In genomic region chr9:87701931-87702421, GRCh38 we compare ENCODE assay signal across 21 cellular contexts. TPM values are rescaled to one million over a fixed set of nuclear protein-coding genes. Genes with fewer than 3 reads are reported as not detected.
DNase-seq lines count a peak whose midpoint lies in the region; ATAC-seq and TF ChIP-seq lines count a peak whose summit lies in the region.
"Had no signal": no experiment of that assay in that cellular context is flagged by ENCODE, and none has a peak within 500 bp of the region (broad histone marks: within the 10 kb centered on the region; RNA-seq: fewer than 3 reads in every experiment).

No MANE protein-coding gene starts in this region.

- peak; percentile 16 for ATAC-seq in activated T-helper 17 cell treated with anti-CD3 and anti-CD28 coated beads, Interleukin-2, amount 50 U/mL, for 72 hours (replicated peaks)
- ATAC-seq in GM21825 (IDR thresholded peaks at IDR 0.05; ENCODE audit: unreplicated experiment): no peak
- ATAC-seq: left cardiac atrium, pancreas had no signal

- H3K4me3 ChIP-seq in retinal pigment epithelial cell (ENCODE audit: low read length) (no peak overlapping the region), foreskin fibroblast (ENCODE audit: low read depth in 1 of 2, low read length in 2 of 2) (no peak overlapping the region)
- H3K4me3 ChIP-seq: breast epithelium, pancreas had no signal

- no peaks in the 10 kb centered on the region for H3K36me3 Mint-ChIP-seq in HFFc6 (ENCODE audit: low read depth)
- H3K36me3 Mint-ChIP-seq in activated T-helper 17 cell treated with anti-CD3 and anti-CD28 coated beads, Interleukin-2, amount 50 U/mL, for 72 hours (ENCODE audit: low read depth): no peaks in the 10 kb centered on the region
- H3K36me3 Mint-ChIP-seq: activated naive CD4-positive, alpha-beta T cell treated with anti-CD3 and anti-CD28 coated beads, Interleukin-2, amount 50 U/mL, for 24 hours had no signal

- H3K27me3 Mint-ChIP-seq in HFFc6 (ENCODE audit: insufficient read depth): peaks cover 2% of the 10 kb centered on the region; the same call in 1 of the 2 replicates
- H3K27me3 Mint-ChIP-seq in activated T-helper 17 cell treated with anti-CD3 and anti-CD28 coated beads, Interleukin-2, amount 50 U/mL, for 72 hours: peaks cover 7% of the 10 kb centered on the region
- H3K27me3 Mint-ChIP-seq: activated naive CD4-positive, alpha-beta T cell treated with anti-CD3 and anti-CD28 coated beads, Interleukin-2, amount 50 U/mL, for 24 hours had no signal

- no peak overlapping the region for H3K27ac Mint-ChIP-seq in HFFc6
- H3K27ac Mint-ChIP-seq in activated T-helper 17 cell treated with anti-CD3 and anti-CD28 coated beads, Interleukin-2, amount 50 U/mL, for 72 hours: no peak overlapping the region
- H3K27ac Mint-ChIP-seq: activated naive CD4-positive, alpha-beta T cell treated with anti-CD3 and anti-CD28 coated beads, Interleukin-2, amount 50 U/mL, for 24 hours had no signal

- H3K9me3 Mint-ChIP-seq in HFFc6: no peaks in the 10 kb centered on the region
- no peaks in the 10 kb centered on the region for H3K9me3 Mint-ChIP-seq in activated T-helper 17 cell treated with anti-CD3 and anti-CD28 coated beads, Interleukin-2, amount 50 U/mL, for 72 hours
- H3K9me3 Mint-ChIP-seq: activated naive CD4-positive, alpha-beta T cell treated with anti-CD3 and anti-CD28 coated beads, Interleukin-2, amount 50 U/mL, for 24 hours had no signal

- no peak for TF ChIP-seq CTCF in HFFc6 (IDR thresholded peaks at IDR 0.05)
- TF ChIP-seq CTCF in retinal pigment epithelial cell (conservative IDR thresholded peaks at IDR 0.05; ENCODE audit: low read depth, low read length): no peak
- no peak for TF ChIP-seq CTCF in foreskin fibroblast (IDR thresholded peaks at IDR 0.05; ENCODE audit: low read depth, low read length)

- H3K4me3 Mint-ChIP-seq in HFFc6: no peak overlapping the region
- H3K4me3 Mint-ChIP-seq in activated T-helper 17 cell treated with anti-CD3 and anti-CD28 coated beads, Interleukin-2, amount 50 U/mL, for 72 hours: no peak overlapping the region
- H3K4me3 Mint-ChIP-seq: activated naive CD4-positive, alpha-beta T cell treated with anti-CD3 and anti-CD28 coated beads, Interleukin-2, amount 50 U/mL, for 24 hours had no signal

- H3K4me1 Mint-ChIP-seq in HFFc6 (ENCODE audit: low read depth): peaks cover 25% of the 10 kb centered on the region
- H3K4me1 Mint-ChIP-seq in activated T-helper 17 cell treated with anti-CD3 and anti-CD28 coated beads, Interleukin-2, amount 50 U/mL, for 72 hours: peaks cover 6% of the 10 kb centered on the region

- DNase-seq in HFFc6 (peak; percentile 20), islet precursor cell (peak; percentile 96), retinal pigment epithelial cell (ENCODE audit: low read depth) (peak; percentile 76), foreskin fibroblast (no peak)
- no peak for DNase-seq in stimulated activated CD4-positive, alpha-beta T cell treated with anti-CD3 and anti-CD28 coated beads, Interleukin-4, amount 100 ng/mL, for 24 hours
- DNase-seq: activated CD4-positive, alpha-beta T cell treated with anti-CD3 and anti-CD28 coated beads, Interleukin-2, amount 50 U/mL, for 4 hours; activated T-cell treated with anti-CD3 and anti-CD28 coated beads, Interleukin-2, amount 50 U/mL, for 1 hour; AML-193; Caco-2; effector CD4-positive, alpha-beta T cell; GDM1; hippocampal formation; left cardiac atrium; NCI-H1092 treated with DMSO at 0.1 percent for 48 hours; NCI-H526 treated with DMSO at 0.1 percent for 48 hours; pancreas; small intestine had no signal

RNA-seq across cellular contexts. Expression of gene CTSL, which starts 23.9 kb away (rescaled TPM):
- total RNA-seq in HFFc6 (2021; fragmentation: NEBNext Ultra II Directional; extraction: Animal tissue kit (Norgen Biotek cat#: 25700)): 100 to 1,000 TPM; 189 to 232 (median 210) TPM
- 10 to 100 TPM; 13.2 to 43.0 TPM for total RNA-seq in activated T-helper 17 cell treated with anti-CD3 and anti-CD28 coated beads, Interleukin-2, amount 50 U/mL, for 72 hours

Comparison
In these comparisons a context has a peak if more than half of its experiments do, and no peak if none do; other contexts are left out.
1. DNase-seq: peak in HFFc6 (single experiment), islet precursor cell (single experiment) and retinal pigment epithelial cell (single experiment); none in foreskin fibroblast (0 of 2) and stimulated activated CD4-positive, alpha-beta T cell treated with anti-CD3 and anti-CD28 coated beads, Interleukin-4, amount 100 ng/mL, for 24 hours (single experiment).
2. RNA of gene CTSL, which starts 23.9 kb away (total RNA-seq): 189 to 232 TPM in HFFc6; 13.2 to 43.0 TPM in activated T-helper 17 cell treated with anti-CD3 and anti-CD28 coated beads, Interleukin-2, amount 50 U/mL, for 72 hours; every median in the first group is over 4 times any median in the second.